In genomic region chr10:131310054-131310903, GRCh38 we compare ENCODE assay signal across 2 cellular contexts.
TF ChIP-seq lines count a peak whose summit lies in the region.

No MANE protein-coding gene starts in this region.

TF ChIP-seq in SK-N-SH, 30 proteins besides CTCF, POLR2A, EP300 and RAD21 (continued from another document):
- TF ChIP-seq REST (IDR thresholded peaks at IDR 0.05; ENCODE audit: low read depth, low read length): no peak
- no peak for TF ChIP-seq RCOR1 (IDR thresholded peaks at IDR 0.05; ENCODE audit: low read length)
- no peak for TF ChIP-seq EZH2phosphoT487 (IDR thresholded peaks at IDR 0.05; ENCODE audit: borderline replicate concordance, low read depth)

TF ChIP-seq in SK-N-SH treated with all-trans-retinoic acid at 6 μM for 48 hours, 23 proteins besides CTCF, POLR2A, EP300 and RAD21 (continued from another document):
- TF ChIP-seq POU6F1 (CRISPR knock-in tag; IDR thresholded peaks at IDR 0.05; ENCODE audit: borderline replicate concordance, low read depth): no peak
